ENCODE assay signal across 15 cellular contexts in the genomic region with DNA sequence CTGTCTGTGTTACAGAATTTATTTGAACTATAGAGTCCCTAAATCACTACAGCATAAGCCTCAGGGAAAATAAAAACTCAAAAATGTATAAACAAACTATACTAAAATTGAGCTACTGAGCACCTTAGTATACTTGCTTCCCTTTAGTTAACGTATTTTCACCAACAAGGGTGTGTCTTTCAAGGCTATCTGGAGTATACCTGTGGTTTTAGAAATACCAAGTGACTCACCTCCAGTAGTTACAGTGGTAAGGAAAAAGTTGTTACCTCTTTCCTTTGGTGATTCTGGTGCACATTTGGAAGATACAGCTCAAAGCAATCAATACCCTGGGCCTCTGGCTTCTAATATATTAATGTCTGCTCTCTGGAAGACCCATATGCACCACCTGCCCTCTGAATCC.
DNase-seq lines count a peak whose midpoint lies in the region; ATAC-seq, FAIRE-seq and TF ChIP-seq lines count a peak whose summit lies in the region.
"Had no signal": no experiment of that assay in that cellular context is flagged by ENCODE, and none has a peak within 500 bp of the region (broad histone marks: within the 10 kb centered on the region; RNA-seq: fewer than 3 reads in every experiment).

No MANE protein-coding gene starts in this region.

- CTCF ChIA-PET in Caco-2 (lab: Charles Lee), result no interaction called here

- H3K27me3 Mint-ChIP-seq in astrocyte (ENCODE audit: low read depth, unreplicated experiment), result no peaks in the 10 kb centered on the region
- H3K27me3 Mint-ChIP-seq in mesothelial cell of epicardium (ENCODE audit: low read depth), result no peaks in the 10 kb centered on the region
- H3K27me3 Mint-ChIP-seq in Caco-2 (ENCODE audit: insufficient read depth, unreplicated experiment), result no peaks in the 10 kb centered on the region

- H3K27ac Mint-ChIP-seq in astrocyte (ENCODE audit: unreplicated experiment), result no peak overlapping the region
- H3K27ac Mint-ChIP-seq in mesothelial cell of epicardium, result peak overlapping the region; percentile 92
- H3K27ac Mint-ChIP-seq in Caco-2 (ENCODE audit: unreplicated experiment), result no peak overlapping the region

- H3K36me3 Mint-ChIP-seq in astrocyte (ENCODE audit: low read depth, unreplicated experiment) (peaks cover 2% of the 10 kb centered on the region), mesothelial cell of epicardium (peaks cover 22% of the 10 kb centered on the region), Caco-2 (ENCODE audit: insufficient read depth, unreplicated experiment) (no peaks in the 10 kb centered on the region)

- H3K9me3 Mint-ChIP-seq in astrocyte (ENCODE audit: unreplicated experiment) (peaks cover 4% of the 10 kb centered on the region), mesothelial cell of epicardium (peaks cover 9% of the 10 kb centered on the region), Caco-2 (ENCODE audit: unreplicated experiment) (peaks cover 20% of the 10 kb centered on the region)

- no peak overlapping the region for H3K9ac ChIP-seq in astrocyte (ENCODE audit: low read length)
- H3K9ac ChIP-seq: KMS-11 had no signal

- H3K9me3 ChIP-seq in astrocyte (ENCODE audit: insufficient read depth, low read depth, low read length), result no peaks in the 10 kb centered on the region
- H3K9me3 ChIP-seq in Caco-2, result peaks cover 3% of the 10 kb centered on the region
- H3K9me3 ChIP-seq: Peyer's patch had no signal

- TF ChIP-seq CTCF in astrocyte (IDR thresholded peaks at IDR 0.05; ENCODE audit: insufficient read depth, low read depth, low read length), result no peak
- no peak for TF ChIP-seq CTCF in mesothelial cell of epicardium (IDR thresholded peaks at IDR 0.05; ENCODE audit: unreplicated experiment)
- TF ChIP-seq CTCF in Caco-2 (IDR thresholded peaks at IDR 0.05; ENCODE audit: insufficient read depth in 1 of 2, low read depth in 1 of 2, low read length in 1 of 2, severe bottlenecking in 1 of 2, unreplicated experiment in 1 of 2), result no peak

- H3K27ac ChIP-seq in astrocyte (ENCODE audit: low read depth, low read length), result peak overlapping the region; percentile 25
- H3K27ac ChIP-seq: KMS-11, thoracic aorta had no signal

- peak overlapping the region; percentile 38 for H3K4me2 ChIP-seq in astrocyte (ENCODE audit: low read length)
- H3K4me2 ChIP-seq: KMS-11 had no signal

- intact Hi-C loops in Caco-2 (cut with micrococcal nuclease; ENCODE audit: unreplicated experiment), result no loop called here

- H3K4me1 Mint-ChIP-seq in astrocyte (ENCODE audit: low read depth, unreplicated experiment) (peaks cover 53% of the 10 kb centered on the region), mesothelial cell of epicardium (peaks cover 66% of the 10 kb centered on the region), Caco-2 (ENCODE audit: low read depth, unreplicated experiment) (peaks cover 30% of the 10 kb centered on the region)

- no peak for ATAC-seq in GM18858 (IDR thresholded peaks at IDR 0.05; ENCODE audit: unreplicated experiment)

- DNase-seq in Daoy (ENCODE audit: low read depth) (peak; percentile 67), LoVo (ENCODE audit: low spot score) (peak; percentile 75), astrocyte (ENCODE audit: low read depth) (peak; percentile 77), mesothelial cell of epicardium (ENCODE audit: low spot score in 2 of 2, unreplicated experiment in 2 of 2) (no peak), Caco-2 (no peak), AML-193 (lab: John Stamatoyannopoulos, UW) (no peak), NCI-H146 treated with DMSO at 0.1 percent for 48 hours (lab: John Stamatoyannopoulos, UW; ENCODE audit: unreplicated experiment) (no peak)
- DNase-seq: anterior cingulate cortex, NCI-H2081 treated with DMSO at 0.1 percent for 48 hours, nephron progenitor cell, Peyer's patch had no signal

- H2AFZ ChIP-seq in astrocyte (ENCODE audit: low read depth, low read length), result no peak overlapping the region

- POLR2A ChIA-PET in Caco-2 (lab: Charles Lee), result no interaction called here

- H4K20me1 ChIP-seq in astrocyte (ENCODE audit: insufficient read depth, low read length), result no peaks in the 10 kb centered on the region

- peak; percentile 23 for FAIRE-seq in astrocyte (lab: Jason Lieb, UNC)

- H3K27me3 ChIP-seq in astrocyte (ENCODE audit: insufficient read depth, low read length) (no peaks in the 10 kb centered on the region), Caco-2 (replicated peaks; ENCODE audit: control insufficient read depth, insufficient read depth, low read length) (no peaks in the 10 kb centered on the region)
- H3K27me3 ChIP-seq: Peyer's patch had no signal

- H3K4me1 ChIP-seq in astrocyte (ENCODE audit: insufficient read depth, low read length), result peaks cover 34% of the 10 kb centered on the region
- peaks cover 19% of the 10 kb centered on the region for H3K4me1 ChIP-seq in Caco-2

- H3K36me3 ChIP-seq in astrocyte (ENCODE audit: insufficient read depth, low read length), result no peaks in the 10 kb centered on the region
- no peaks in the 10 kb centered on the region for H3K36me3 ChIP-seq in Caco-2 (ENCODE audit: control insufficient read depth, insufficient read depth, low read length)
- H3K36me3 ChIP-seq: Peyer's patch, thoracic aorta had no signal

- no peak overlapping the region for H3K4me3 ChIP-seq in astrocyte (ENCODE audit: insufficient read depth, low read depth, low read length)
- H3K4me3 ChIP-seq in Caco-2 (ENCODE audit: low read depth, low read length), result no peak overlapping the region
- H3K4me3 ChIP-seq: Peyer's patch, skin epidermis, thoracic aorta had no signal

- BruUV-seq in Caco-2 (replicated peaks; lab: Mats Ljungman, UMichigan), result no TSS peak

- no peaks in the 10 kb centered on the region for H3K79me2 ChIP-seq in astrocyte (ENCODE audit: insufficient read depth, low read length)

- H3K4me3 Mint-ChIP-seq in astrocyte (ENCODE audit: unreplicated experiment) (no peak overlapping the region), mesothelial cell of epicardium (no peak overlapping the region), Caco-2 (ENCODE audit: unreplicated experiment) (no peak overlapping the region)
- H3K4me3 Mint-ChIP-seq: nephron progenitor cell had no signal

Comparison
In these comparisons a context has a peak if more than half of its experiments do, and no peak if none do; other contexts are left out.
1. DNase-seq: peak in Daoy (single experiment), LoVo (single experiment) and astrocyte (single experiment); none in mesothelial cell of epicardium (0 of 2), Caco-2 (0 of 2), AML-193 (0 of 2) and NCI-H146 treated with DMSO at 0.1 percent for 48 hours (single experiment).